ENCODE assay signal across 16 cellular contexts in the genomic region with DNA sequence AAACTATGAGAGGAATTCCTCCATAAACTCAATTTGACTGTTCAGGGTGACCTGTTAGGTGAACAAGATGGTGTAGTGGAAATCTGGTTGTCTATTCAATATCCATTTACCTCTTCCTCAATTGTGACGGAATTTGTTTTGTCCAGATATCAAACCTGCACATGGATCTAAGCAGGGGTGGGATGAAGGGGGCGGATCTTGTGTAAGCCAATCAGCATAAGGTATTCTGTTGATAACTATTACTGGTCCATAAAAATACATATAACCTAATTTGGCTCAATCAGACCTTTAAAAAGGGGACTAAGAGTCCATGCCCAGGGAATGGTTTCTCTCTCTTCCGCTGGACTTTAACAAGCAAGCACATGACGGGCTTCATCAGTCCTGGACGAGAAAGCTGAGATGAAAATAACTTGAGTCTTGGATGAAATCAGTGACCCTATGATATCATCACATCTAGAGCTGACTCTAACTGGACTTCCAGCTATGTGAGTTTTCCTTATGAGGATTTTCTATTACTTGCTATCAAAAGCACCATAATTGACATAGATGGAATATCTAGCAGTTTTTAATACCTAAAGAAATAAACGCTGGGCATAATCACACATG. TPM values are rescaled to one million over a fixed set of nuclear protein-coding genes. Genes with fewer than 3 reads are reported as not detected.
"Had no signal": no experiment of that assay in that cellular context is flagged by ENCODE, and none has a peak within 500 bp of the region (broad histone marks: within the 10 kb centered on the region; RNA-seq: fewer than 3 reads in every experiment).

No MANE protein-coding gene starts in this region.

- H3K27ac Mint-ChIP-seq: activated T-helper 17 cell treated with anti-CD3 and anti-CD28 coated beads, Interleukin-2, amount 50 U/mL, for 72 hours had no signal

- ATAC-seq: activated T-helper 17 cell treated with anti-CD3 and anti-CD28 coated beads, Interleukin-2, amount 50 U/mL, for 72 hours; gastroesophageal sphincter; naive thymus-derived CD4-positive, alpha-beta T cell; stimulated activated effector memory CD8-positive, alpha-beta T cell treated with anti-CD3 and anti-CD28 coated beads, Interleukin-12 subunit alpha, Interleukin-12 subunit beta, amount 100 ng/mL, for 72 hours; T-cell had no signal

- H3K4me3 Mint-ChIP-seq: activated T-helper 17 cell treated with anti-CD3 and anti-CD28 coated beads, Interleukin-2, amount 50 U/mL, for 72 hours; naive thymus-derived CD4-positive, alpha-beta T cell; stimulated activated effector memory CD8-positive, alpha-beta T cell treated with anti-CD3 and anti-CD28 coated beads, Interleukin-12 subunit alpha, Interleukin-12 subunit beta, amount 100 ng/mL, for 72 hours; T-cell had no signal

- H3K4me1 Mint-ChIP-seq: activated T-helper 17 cell treated with anti-CD3 and anti-CD28 coated beads, Interleukin-2, amount 50 U/mL, for 72 hours had no signal

- DNase-seq: activated CD4-positive, alpha-beta T cell treated with anti-CD3 and anti-CD28 coated beads for 1 hour; activated CD4-positive, alpha-beta T cell treated with anti-CD3 and anti-CD28 coated beads, Interleukin-2, amount 50 U/mL, for 4 hours; activated naive CD4-positive, alpha-beta T cell treated with Interleukin-2 at 50 U/mL for 16 hours; islet precursor cell; mammary epithelial cell; naive thymus-derived CD4-positive, alpha-beta T cell; stimulated activated CD4-positive, alpha-beta T cell treated with anti-CD3 and anti-CD28 coated beads, Interleukin-12 subunit alpha, Interleukin-12 subunit beta, amount 100 ng/mL, for 4 hours; stimulated activated CD4-positive, alpha-beta T cell treated with anti-CD3 and anti-CD28 coated beads, Interleukin-2, amount 100 ng/mL, for 24 hours; T-cell; T1000; tibial artery had no signal

- H3K9me3 Mint-ChIP-seq: activated T-helper 17 cell treated with anti-CD3 and anti-CD28 coated beads, Interleukin-2, amount 50 U/mL, for 72 hours; naive thymus-derived CD4-positive, alpha-beta T cell; stimulated activated effector memory CD8-positive, alpha-beta T cell treated with anti-CD3 and anti-CD28 coated beads, Interleukin-12 subunit alpha, Interleukin-12 subunit beta, amount 100 ng/mL, for 72 hours; T-cell had no signal

- H3K27me3 Mint-ChIP-seq: activated T-helper 17 cell treated with anti-CD3 and anti-CD28 coated beads, Interleukin-2, amount 50 U/mL, for 72 hours; naive thymus-derived CD4-positive, alpha-beta T cell; T-cell had no signal

RNA-seq across cellular contexts. Expression of a gene that starts 5.7 kb away (rescaled TPM):
- total RNA-seq: bronchial epithelial cell had no signal

RNA-seq across cellular contexts. Expression of a gene that starts 36.8 kb away (rescaled TPM):
- total RNA-seq: bronchial epithelial cell, dermis microvascular lymphatic vessel endothelial cell had no signal
